8 cellular contexts compared by ENCODE assay signal in genomic region chrX:12805333-12805732, GRCh38.
"Had no signal": no experiment of that assay in that cellular context is flagged by ENCODE, and none has a peak within 500 bp of the region (broad histone marks: within the 10 kb centered on the region; RNA-seq: fewer than 3 reads in every experiment).

No MANE protein-coding gene starts in this region.

- H3K27ac ChIP-seq: GM23248, HL-60 had no signal

- H3K4me3 ChIP-seq: GM23248, HAP-1 had no signal

- H3K9ac ChIP-seq: GM23248 had no signal

- FAIRE-seq: HepG2 had no signal

- DNase-seq: GM23248, GOT3, H7, KBM-7 had no signal

- H3K9me3 ChIP-seq: HAP-1 had no signal

- ATAC-seq: HCT116, HepG2 had no signal
